12 cellular contexts compared by ENCODE assay signal in the genomic region with DNA sequence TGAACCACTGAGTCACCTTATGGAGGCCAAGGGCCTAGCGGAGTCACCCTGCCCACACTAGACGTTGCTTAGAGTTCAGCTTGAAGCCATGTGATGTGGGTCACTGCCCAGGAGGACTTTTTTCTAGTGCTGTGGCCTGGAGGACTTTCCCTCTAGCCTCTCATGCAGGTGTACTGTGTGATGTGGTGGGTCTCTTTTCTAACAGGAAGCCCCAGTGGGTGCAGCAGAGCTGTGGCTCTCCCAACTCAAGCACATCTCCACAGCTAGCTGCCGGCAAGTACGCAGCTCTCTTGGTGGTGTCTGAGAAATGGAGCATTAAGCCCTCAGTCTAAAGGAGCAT. TPM values are rescaled to one million over a fixed set of nuclear protein-coding genes. Genes with fewer than 3 reads are reported as not detected.
DNase-seq lines count a peak whose midpoint lies in the region; ATAC-seq and TF ChIP-seq lines count a peak whose summit lies in the region.
"Had no signal": no experiment of that assay in that cellular context is flagged by ENCODE, and none has a peak within 500 bp of the region (broad histone marks: within the 10 kb centered on the region; RNA-seq: fewer than 3 reads in every experiment).

No MANE protein-coding gene starts in this region.

- H3K4me3 Mint-ChIP-seq in activated T-helper 2 cell treated with anti-CD3 and anti-CD28 coated beads, Interferon-gamma antibody, Interleukin-2, Interleukin-4, amounts not matched to agents 10 μg/mL and 5 μg/mL and 100 μg/mL, durations not matched to agents 14 hours and 24 hours and 36 hours (ENCODE audit: low read depth), result no peak overlapping the region

- no peak overlapping the region for H2BK120ac ChIP-seq in neuronal stem cell (ENCODE audit: low read depth, low read length)

- no peak overlapping the region for H3K14ac ChIP-seq in neuronal stem cell (ENCODE audit: low read length)

- CTCF ChIA-PET in HEK293T (lab: Yijun Ruan, JAX), result no interaction called here

- peaks cover 2% of the 10 kb centered on the region for H3K79me1 ChIP-seq in neuronal stem cell (ENCODE audit: low read depth, low read length)

- no peak overlapping the region for H3K27ac ChIP-seq in BLaER1
- H3K27ac ChIP-seq in neuronal stem cell (replicated peaks; ENCODE audit: low read length), result no peak overlapping the region
- no peak overlapping the region for H3K27ac ChIP-seq in colonic mucosa
- H3K27ac ChIP-seq: hepatocyte had no signal

- H3K4me1 ChIP-seq in BLaER1, result peaks cover 12% of the 10 kb centered on the region
- H3K4me1 ChIP-seq in neuronal stem cell (ENCODE audit: control insufficient read depth in 2 of 2, insufficient read depth in 1 of 2, low read depth in 1 of 2, low read length in 2 of 2), result no peaks in the 10 kb centered on the region
- no peaks in the 10 kb centered on the region for H3K4me1 ChIP-seq in colonic mucosa

- DNase-seq in activated T-helper 2 cell treated with anti-CD3 and anti-CD28 coated beads, Interferon-gamma antibody, Interleukin-2, Interleukin-4, amounts not matched to agents 10 μg/mL and 5 μg/mL and 100 μg/mL, durations not matched to agents 14 hours and 24 hours and 36 hours (ENCODE audit: low spot score), result no peak
- DNase-seq in neuronal stem cell (ENCODE audit: low spot score), result no peak
- DNase-seq in HEK293T (ENCODE audit: extremely low spot score), result no peak
- DNase-seq in colonic mucosa, result no peak
- DNase-seq: dermis blood vessel endothelial cell; stimulated activated CD4-positive, alpha-beta T cell treated with anti-CD3 and anti-CD28 coated beads, Interleukin-12 subunit alpha, Interleukin-12 subunit beta, amount 100 ng/mL, for 4 hours; substantia nigra had no signal

- H3K27me3 ChIP-seq in BLaER1 (no peaks in the 10 kb centered on the region), neuronal stem cell (ENCODE audit: control insufficient read depth in 3 of 3, insufficient read depth in 3 of 3, low read depth in 1 of 3, low read length in 3 of 3) (no peaks in the 10 kb centered on the region), colonic mucosa (no peaks in the 10 kb centered on the region)
- H3K27me3 ChIP-seq: hepatocyte had no signal

- H2AFZ ChIP-seq in neuronal stem cell (ENCODE audit: low read length), result no peak overlapping the region
- H2AFZ ChIP-seq: hepatocyte had no signal

- no peak overlapping the region for H3K18ac ChIP-seq in neuronal stem cell (ENCODE audit: low read length)

- no peak for TF ChIP-seq CTCF in colonic mucosa (IDR thresholded peaks at IDR 0.05)

- peaks cover 8% of the 10 kb centered on the region for H3K36me3 Mint-ChIP-seq in activated T-helper 2 cell treated with anti-CD3 and anti-CD28 coated beads, Interferon-gamma antibody, Interleukin-2, Interleukin-4, amounts not matched to agents 10 μg/mL and 5 μg/mL and 100 μg/mL, durations not matched to agents 14 hours and 24 hours and 36 hours (ENCODE audit: low read depth)

- H3K36me3 ChIP-seq in BLaER1, result peaks cover 18% of the 10 kb centered on the region
- H3K36me3 ChIP-seq in neuronal stem cell (replicated peaks in 1 of 2; ENCODE audit: control insufficient read depth in 2 of 2, insufficient read depth in 2 of 2, low read length in 2 of 2), result peaks cover 2 to 7% of the 10 kb centered on the region in 2 donors
- H3K36me3 ChIP-seq in colonic mucosa, result no peaks in the 10 kb centered on the region

- intact Hi-C loops in activated T-helper 2 cell treated with anti-CD3 and anti-CD28 coated beads, Interferon-gamma antibody, Interleukin-2, Interleukin-4, amounts not matched to agents 10 μg/mL and 5 μg/mL and 100 μg/mL, durations not matched to agents 14 hours and 24 hours and 36 hours (cut with micrococcal nuclease), result no loop called here
- intact Hi-C loops in colonic mucosa (cut with DNase I), result no loop called here

- H3K4me3 ChIP-seq in BLaER1 (no peak overlapping the region), neuronal stem cell (ENCODE audit: low read length in 2 of 2) (no peak overlapping the region), colonic mucosa (no peak overlapping the region)
- H3K4me3 ChIP-seq: hepatocyte had no signal

- no CpG with 5 or more reads among the region's 4 CpGs for WGBS in neuronal stem cell (ENCODE audit: extremely low coverage in 2 of 2, insufficient read length in 2 of 2, insufficient replicate concordance in 1 of 2), 2 donors

- no peaks in the 10 kb centered on the region for H3K27me3 Mint-ChIP-seq in activated T-helper 2 cell treated with anti-CD3 and anti-CD28 coated beads, Interferon-gamma antibody, Interleukin-2, Interleukin-4, amounts not matched to agents 10 μg/mL and 5 μg/mL and 100 μg/mL, durations not matched to agents 14 hours and 24 hours and 36 hours (ENCODE audit: low read depth)

- H2BK15ac ChIP-seq in neuronal stem cell (ENCODE audit: low read length), result no peak overlapping the region

- H3K9ac ChIP-seq in BLaER1 (no peak overlapping the region), neuronal stem cell (ENCODE audit: low read depth, low read length, poor library complexity) (no peak overlapping the region), colonic mucosa (ENCODE audit: low read depth in 2 of 2, low read length in 2 of 2) (no peak overlapping the region)

- peaks cover 12% of the 10 kb centered on the region for H3K4me1 Mint-ChIP-seq in activated T-helper 2 cell treated with anti-CD3 and anti-CD28 coated beads, Interferon-gamma antibody, Interleukin-2, Interleukin-4, amounts not matched to agents 10 μg/mL and 5 μg/mL and 100 μg/mL, durations not matched to agents 14 hours and 24 hours and 36 hours (ENCODE audit: low read depth)

- POLR2A ChIA-PET in HEK293T (lab: Yijun Ruan, JAX), result no interaction called here

- no peak overlapping the region for H2BK5ac ChIP-seq in neuronal stem cell (ENCODE audit: low read length)

- H2BK12ac ChIP-seq in neuronal stem cell (ENCODE audit: low read length), result no peak overlapping the region

- no peak overlapping the region for H4K8ac ChIP-seq in neuronal stem cell (ENCODE audit: low read depth, low read length)

- no peak overlapping the region for H4K91ac ChIP-seq in neuronal stem cell (ENCODE audit: low read depth, low read length, poor library complexity)

- H3K4ac ChIP-seq in neuronal stem cell (ENCODE audit: low read length), result no peak overlapping the region

- no peak overlapping the region for H2AK5ac ChIP-seq in neuronal stem cell (ENCODE audit: low read depth, low read length)

- H3K9me3 Mint-ChIP-seq in activated T-helper 2 cell treated with anti-CD3 and anti-CD28 coated beads, Interferon-gamma antibody, Interleukin-2, Interleukin-4, amounts not matched to agents 10 μg/mL and 5 μg/mL and 100 μg/mL, durations not matched to agents 14 hours and 24 hours and 36 hours, result no peaks in the 10 kb centered on the region

- H3K27ac Mint-ChIP-seq in activated T-helper 2 cell treated with anti-CD3 and anti-CD28 coated beads, Interferon-gamma antibody, Interleukin-2, Interleukin-4, amounts not matched to agents 10 μg/mL and 5 μg/mL and 100 μg/mL, durations not matched to agents 14 hours and 24 hours and 36 hours, result peak overlapping the region; percentile 47

- H3K9me3 ChIP-seq in BLaER1, result peaks cover 6% of the 10 kb centered on the region
- H3K9me3 ChIP-seq in neuronal stem cell (replicated peaks in 1 of 2; ENCODE audit: control insufficient read depth in 2 of 2, insufficient read depth in 1 of 2, low read depth in 1 of 2, low read length in 2 of 2), result peaks cover 5% of the 10 kb centered on the region in 2 donors
- H3K9me3 ChIP-seq in colonic mucosa, result no peaks in the 10 kb centered on the region

- ATAC-seq in GM18870 (IDR thresholded peaks at IDR 0.05; ENCODE audit: unreplicated experiment) (peak; percentile 67), HG03135 (IDR thresholded peaks at IDR 0.05; ENCODE audit: unreplicated experiment) (peak; percentile 71), esophagus mucosa (no peak)

- peak overlapping the region; percentile 35 for H3K4me2 ChIP-seq in BLaER1
- H3K4me2 ChIP-seq in neuronal stem cell (ENCODE audit: insufficient read depth, low read length, poor library complexity, severe bottlenecking), result no peak overlapping the region
- H3K4me2 ChIP-seq: hepatocyte had no signal

- H3K23ac ChIP-seq in neuronal stem cell (ENCODE audit: low read depth, low read length, poor library complexity), result no peak overlapping the region

- H4K20me1 ChIP-seq in BLaER1, result peaks cover 68% of the 10 kb centered on the region

TF ChIP-seq in HEK293T, 16 proteins besides CTCF, POLR2A, EP300 and RAD21 (continues in another document):
- no peak for TF ChIP-seq FOXM1 (IDR thresholded peaks at IDR 0.05; ENCODE audit: borderline replicate concordance)
- TF ChIP-seq FOXK2 (IDR thresholded peaks at IDR 0.05), result no peak
- no peak for TF ChIP-seq ARNT (IDR thresholded peaks at IDR 0.05)
- TF ChIP-seq BHLHE40 (IDR thresholded peaks at IDR 0.05; ENCODE audit: borderline replicate concordance), result no peak
- no peak for TF ChIP-seq L3MBTL2 (conservative IDR thresholded peaks at IDR 0.05)
- TF ChIP-seq CTBP1 (IDR thresholded peaks at IDR 0.05; ENCODE audit: borderline replicate concordance), result no peak
- no peak for TF ChIP-seq ZNF384 (IDR thresholded peaks at IDR 0.05)
- TF ChIP-seq TARDBP (IDR thresholded peaks at IDR 0.05), result no peak
- no peak for TF ChIP-seq SUZ12 (IDR thresholded peaks at IDR 0.05)
- TF ChIP-seq ELF4 (IDR thresholded peaks at IDR 0.05), result no peak
- TF ChIP-seq LEF1 (IDR thresholded peaks at IDR 0.05; ENCODE audit: borderline replicate concordance), result no peak
- no peak for TF ChIP-seq FOXA1 (IDR thresholded peaks at IDR 0.05)
- TF ChIP-seq SP1 (IDR thresholded peaks at IDR 0.05), result no peak
- TF ChIP-seq HDGF (IDR thresholded peaks at IDR 0.05; ENCODE audit: borderline replicate concordance), result no peak
- no peak for TF ChIP-seq NFRKB (IDR thresholded peaks at IDR 0.05)

RNA-seq across cellular contexts. Expression of a gene that starts 13.6 kb away (rescaled TPM):
- total RNA-seq in activated T-helper 2 cell treated with anti-CD3 and anti-CD28 coated beads, Interferon-gamma antibody, Interleukin-2, Interleukin-4, amounts not matched to agents 10 μg/mL and 5 μg/mL and 100 μg/mL, durations not matched to agents 14 hours and 24 hours and 36 hours, result 105 and 106 TPM in 2 replicates
- 61.0 TPM for polyA plus RNA-seq in neuronal stem cell (2013, experiment 1 of 2)
- polyA plus RNA-seq in neuronal stem cell (2013, experiment 2 of 2), result 62.9 TPM
- total RNA-seq in esophagus mucosa, result 137 TPM
- total RNA-seq in colonic mucosa, result 100 to 1,000 TPM; 126 to 169 TPM

RNA-seq across cellular contexts. Expression of a gene that starts 49.7 kb away (rescaled TPM):
- total RNA-seq in activated T-helper 2 cell treated with anti-CD3 and anti-CD28 coated beads, Interferon-gamma antibody, Interleukin-2, Interleukin-4, amounts not matched to agents 10 μg/mL and 5 μg/mL and 100 μg/mL, durations not matched to agents 14 hours and 24 hours and 36 hours, result 139 and 143 TPM in 2 replicates
- polyA plus RNA-seq in neuronal stem cell (2013, experiment 1 of 2), result 74.0 TPM
- polyA plus RNA-seq in neuronal stem cell (2013, experiment 2 of 2), result 73.5 TPM
- total RNA-seq in esophagus mucosa, result 37.5 TPM
- 10 to 100 TPM; 42.6 to 51.0 TPM for total RNA-seq in colonic mucosa
